ENCODE assay signal across 17 cellular contexts in the genomic region with DNA sequence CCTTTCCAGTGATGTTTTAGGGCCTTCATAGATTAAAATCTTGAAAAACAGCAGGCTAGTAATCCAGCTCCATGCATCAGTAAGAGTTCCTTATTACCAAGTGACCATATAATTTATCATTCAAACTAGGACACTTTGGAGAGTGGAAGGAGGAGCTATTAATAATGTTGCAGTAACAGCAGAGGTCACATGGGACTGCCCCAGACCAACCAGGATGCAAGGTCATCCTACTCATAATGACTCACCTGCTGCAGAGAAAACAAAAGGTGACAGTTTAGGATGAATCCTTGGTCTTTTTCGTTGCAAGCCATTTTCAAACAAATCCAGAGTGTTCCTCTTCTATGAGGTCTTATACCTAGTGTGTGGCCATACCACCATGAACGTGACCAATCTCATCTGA.
"Had no signal": no experiment of that assay in that cellular context is flagged by ENCODE, and none has a peak within 500 bp of the region (broad histone marks: within the 10 kb centered on the region; RNA-seq: fewer than 3 reads in every experiment).

No MANE protein-coding gene starts in this region.

- ATAC-seq: activated CD8-positive, alpha-beta memory T cell treated with anti-CD3 and anti-CD28 coated beads, Interleukin-2, amount 10 ng/mL, durations not matched to agents 7 days and 5 days; effector memory CD8-positive, alpha-beta T cell; stimulated activated memory B cell treated with anti-CD40 and anti-IgM and Interleukin-4, amounts not matched to agents 10 μg/mL and 1 μg/mL and 100 μg/mL, for 72 hours had no signal

- DNase-seq: activated CD4-positive, alpha-beta memory T cell treated with anti-CD3 and anti-CD28 coated beads, Interleukin-2, amount 10 ng/mL, durations not matched to agents 7 days and 5 days; activated CD4-positive, alpha-beta T cell treated with anti-CD3 and anti-CD28 coated beads for 48 hours; activated CD4-positive, CD25-positive, alpha-beta regulatory T cell; activated CD8-positive, alpha-beta memory T cell treated with anti-CD3 and anti-CD28 coated beads, Interleukin-2, amount 10 ng/mL, durations not matched to agents 7 days and 5 days; amniotic stem cell; dermis blood vessel endothelial cell; effector memory CD8-positive, alpha-beta T cell; foreskin fibroblast; left ventricle myocardium inferior; occipital lobe; posterior cingulate gyrus; sigmoid colon; stimulated activated CD4-positive, alpha-beta T cell treated with anti-CD3 and anti-CD28 coated beads, Interleukin-4, amount 100 ng/mL, for 24 hours; T-helper 9 cell; upper lobe of left lung had no signal

- H3K4me1 ChIP-seq: left ventricle myocardium inferior, sigmoid colon, upper lobe of left lung had no signal

- H3K36me3 ChIP-seq: left ventricle myocardium inferior, sigmoid colon, thoracic aorta, upper lobe of left lung had no signal

- H3K9me3 ChIP-seq: sigmoid colon, thoracic aorta, upper lobe of left lung had no signal

- H3K27ac ChIP-seq: left ventricle myocardium inferior, sigmoid colon, thoracic aorta, upper lobe of left lung had no signal

- H3K4me3 ChIP-seq: left ventricle myocardium inferior, sigmoid colon, thoracic aorta, upper lobe of left lung had no signal

- H3K27me3 ChIP-seq: sigmoid colon, upper lobe of left lung had no signal
